ENCODE assay signal across 24 cellular contexts in the genomic region with DNA sequence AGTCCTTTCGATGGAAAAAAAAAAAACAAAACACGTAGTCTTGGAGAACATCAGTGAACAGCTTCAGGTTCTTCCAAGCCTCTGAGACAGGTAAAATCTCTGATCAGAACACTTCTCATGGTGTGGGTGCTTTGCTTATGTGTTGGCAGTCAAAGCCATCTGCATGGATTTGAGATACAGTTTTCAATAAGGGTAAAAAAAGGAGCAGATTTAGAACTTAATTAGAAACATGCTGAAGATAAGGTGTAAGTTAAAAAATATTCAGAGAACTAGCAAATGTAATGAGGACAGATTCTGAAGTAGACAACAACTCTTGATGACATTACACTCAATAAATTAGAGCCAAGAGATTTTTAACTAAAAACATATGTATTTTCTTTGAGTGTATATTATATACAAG.
"Had no signal": no experiment of that assay in that cellular context is flagged by ENCODE, and none has a peak within 500 bp of the region (broad histone marks: within the 10 kb centered on the region; RNA-seq: fewer than 3 reads in every experiment).

No MANE protein-coding gene starts in this region.

- H3K36me3 ChIP-seq: colonic mucosa, esophagus squamous epithelium, gastrocnemius medialis, heart right ventricle, left lung, lower lobe of right lung had no signal

- ATAC-seq: effector memory CD8-positive, alpha-beta T cell; esophagus mucosa; gastrocnemius medialis; heart right ventricle; left cardiac atrium; left lung; left ventricle myocardium superior; lower lobe of right lung; mucosa of descending colon had no signal

- H3K27me3 ChIP-seq: colonic mucosa, esophagus squamous epithelium, gastrocnemius medialis, heart right ventricle, left lung had no signal

- H3K4me3 ChIP-seq: colonic mucosa, esophagus squamous epithelium, gastrocnemius medialis, heart right ventricle, left lung, lower lobe of right lung, mucosa of descending colon had no signal

- H3K9me3 ChIP-seq: colonic mucosa, esophagus squamous epithelium, gastrocnemius medialis, left lung, lower lobe of right lung, mucosa of descending colon had no signal

- H3K27ac ChIP-seq: colonic mucosa, epithelial cell of prostate, esophagus squamous epithelium, gastrocnemius medialis, heart right ventricle, left lung, lower lobe of right lung had no signal

- FAIRE-seq: islet of Langerhans had no signal

- DNase-seq: colonic mucosa; cortex of kidney; effector CD8-positive, alpha-beta T cell; effector memory CD8-positive, alpha-beta T cell; endodermal cell; erythroblast; esophagus squamous epithelium; foreskin fibroblast; foreskin melanocyte; gastrocnemius medialis; glutamatergic neuron; head of caudate nucleus; heart right ventricle; hippocampal formation; left cardiac atrium; left lung; left ventricle myocardium superior; lower lobe of right lung; mesenchymal stem cell; mucosa of descending colon; naive B cell had no signal

- H3K4me1 ChIP-seq: colonic mucosa, gastrocnemius medialis, heart right ventricle, left lung, lower lobe of right lung had no signal
